19 cellular contexts compared by ENCODE assay signal in the genomic region with DNA sequence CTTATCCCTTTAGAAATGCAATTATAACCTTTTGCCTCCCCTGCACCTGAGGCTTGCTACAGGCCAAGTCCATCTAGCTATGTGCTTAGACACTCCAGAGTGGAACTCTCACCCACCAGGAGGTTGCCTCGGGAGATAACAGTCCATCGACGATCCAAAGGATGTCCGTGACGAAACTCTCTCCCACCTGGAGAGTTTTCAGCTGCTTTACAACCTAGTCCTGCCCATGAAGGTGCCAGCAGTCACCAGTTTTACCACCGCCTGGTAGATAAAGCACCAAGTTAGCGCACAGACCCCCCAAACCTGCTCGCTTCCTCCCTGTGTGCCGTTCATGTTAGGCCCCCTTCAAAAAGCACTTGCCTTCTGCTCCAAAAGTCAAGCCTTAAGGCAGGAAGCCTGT. TPM values are rescaled to one million over a fixed set of nuclear protein-coding genes. Genes with fewer than 3 reads are reported as not detected.
DNase-seq lines count a peak whose midpoint lies in the region; ATAC-seq and TF ChIP-seq lines count a peak whose summit lies in the region.
"Had no signal": no experiment of that assay in that cellular context is flagged by ENCODE, and none has a peak within 500 bp of the region (broad histone marks: within the 10 kb centered on the region; RNA-seq: fewer than 3 reads in every experiment).

No MANE protein-coding gene starts in this region.

- no peak overlapping the region for H3K4me3 ChIP-seq in BLaER1
- no peak overlapping the region for H3K4me3 ChIP-seq in IMR-90 (ENCODE audit: insufficient read depth, low read depth, low read length)
- no peak overlapping the region for H3K4me3 ChIP-seq in smooth muscle cell

- TF ChIP-seq POLR2A in IMR-90 (IDR thresholded peaks at IDR 0.05; ENCODE audit: low read depth, low read length) (no peak), erythroblast (IDR thresholded peaks at IDR 0.05; ENCODE audit: low read length) (no peak)

- H4K5ac ChIP-seq in IMR-90 (ENCODE audit: low read depth, low read length) = no peak overlapping the region

- POLR2A ChIA-PET in IMR-90 (lab: Charles Lee; ENCODE audit: unreplicated experiment) = no interaction called here

- no peaks in the 10 kb centered on the region for H3K9me3 ChIP-seq in BLaER1
- H3K9me3 ChIP-seq in IMR-90 (ENCODE audit: control insufficient read depth, insufficient read depth, low read length) = no peaks in the 10 kb centered on the region
- no peaks in the 10 kb centered on the region for H3K9me3 ChIP-seq in smooth muscle cell (replicated peaks; ENCODE audit: low read depth)

- CTCF ChIA-PET in IMR-90 (lab: Yijun Ruan, JAX) = no interaction called here

- H4K91ac ChIP-seq in IMR-90 (ENCODE audit: insufficient read depth, low read depth, low read length) = peak overlapping the region; percentile 33

- no peak overlapping the region for H3K4me3 Mint-ChIP-seq in glutamatergic neuron (ENCODE audit: unreplicated experiment)
- no peak overlapping the region for H3K4me3 Mint-ChIP-seq in T-helper 2 cell treated with Interferon-gamma antibody and Interleukin-4, amounts not matched to agents 5 μg/mL and 100 μg/mL, for 36 hours
- H3K4me3 Mint-ChIP-seq: CD8-positive, alpha-beta memory T cell had no signal

- no peak overlapping the region for H3K56ac ChIP-seq in IMR-90 (ENCODE audit: extremely low read depth, insufficient read depth, low read length)

- no peak for DNase-seq in IMR-90
- DNase-seq in glutamatergic neuron = peak; percentile 7
- DNase-seq in smooth muscle cell (lab: John Stamatoyannopoulos, UW; ENCODE audit: unreplicated experiment) = no peak
- no peak for DNase-seq in T-helper 2 cell treated with Interferon-gamma antibody and Interleukin-4, amounts not matched to agents 5 μg/mL and 100 μg/mL, for 36 hours (ENCODE audit: low spot score)
- DNase-seq in erythroblast (lab: John Stamatoyannopoulos, UW) = no peak
- DNase-seq: C1 segment of cervical spinal cord, Calu3, DMS153, H7, Kasumi-1, NCI-H1694, NCI-H2081, NCI-H2171, NCI-H345, NCI-H82 had no signal

- in situ Hi-C loops in IMR-90 (cut with MboI; ENCODE audit: low sequenced_read_pairs) = no loop called here

- no peaks in the 10 kb centered on the region for H3F3A ChIP-seq in smooth muscle cell (ENCODE audit: low read depth)

- no peaks in the 10 kb centered on the region for H3K27me3 ChIP-seq in BLaER1
- H3K27me3 ChIP-seq in IMR-90 (ENCODE audit: control insufficient read depth, insufficient read depth, low read length) = no peaks in the 10 kb centered on the region
- H3K27me3 ChIP-seq in smooth muscle cell (ENCODE audit: low read depth) = no peaks in the 10 kb centered on the region

- H3K9me1 ChIP-seq in IMR-90 (ENCODE audit: insufficient read depth, low read length) = peaks cover 23% of the 10 kb centered on the region

- intact Hi-C loops in IMR-90 (cut with micrococcal nuclease) = loop anchor here (10.0 kb wide), 1 partner anchor 119 kb away; no protein-coding TSS in a partner anchor

- H3K4me1 ChIP-seq in BLaER1 (peaks cover 38% of the 10 kb centered on the region), IMR-90 (ENCODE audit: control insufficient read depth, insufficient read depth, low read length) (peaks cover 39% of the 10 kb centered on the region), smooth muscle cell (ENCODE audit: low read depth) (no peaks in the 10 kb centered on the region)

- no peak overlapping the region for H3K23ac ChIP-seq in IMR-90 (ENCODE audit: low read depth, low read length)

- H4K8ac ChIP-seq in IMR-90 (ENCODE audit: low read depth in 2 of 2, low read length in 2 of 2) = no peak overlapping the region

- peak overlapping the region; percentile 85 for H2BK20ac ChIP-seq in IMR-90 (ENCODE audit: low read depth, low read length)

- peak overlapping the region; percentile 51; the same call in 1 of the 3 replicates for H2BK15ac ChIP-seq in IMR-90 (ENCODE audit: low read depth, low read length)

- H3K36me3 ChIP-seq in BLaER1 (no peaks in the 10 kb centered on the region), IMR-90 (ENCODE audit: control insufficient read depth, insufficient read depth, low read length) (no peaks in the 10 kb centered on the region), smooth muscle cell (ENCODE audit: low read depth) (no peaks in the 10 kb centered on the region)

- H3K14ac ChIP-seq in IMR-90 (replicated peaks; ENCODE audit: low read depth, low read length) = no peak overlapping the region

- WGBS in IMR-90 (ENCODE audit: extremely low coverage in 2 of 2, insufficient read length in 1 of 2), 2 experiments = 84% methylated on average over 7 of the region's 9 CpGs; no CpG with 5 or more reads in 1 of the 2 experiments
- 94% methylated on average over 9 of the region's 9 CpGs for WGBS in smooth muscle cell (ENCODE audit: low lambda C conversion rate)

- H3K27me3 Mint-ChIP-seq in glutamatergic neuron (ENCODE audit: unreplicated experiment) = peaks cover 5% of the 10 kb centered on the region
- H3K27me3 Mint-ChIP-seq in T-helper 2 cell treated with Interferon-gamma antibody and Interleukin-4, amounts not matched to agents 5 μg/mL and 100 μg/mL, for 36 hours (ENCODE audit: low read depth) = no peaks in the 10 kb centered on the region

- H3K4me2 ChIP-seq in BLaER1 (peak overlapping the region; percentile 48; the same call in 1 of the 2 replicates), IMR-90 (ENCODE audit: low read depth, low read length) (no peak overlapping the region), smooth muscle cell (no peak overlapping the region)

- no peaks in the 10 kb centered on the region for H3K36me3 Mint-ChIP-seq in glutamatergic neuron (ENCODE audit: unreplicated experiment)
- H3K36me3 Mint-ChIP-seq in T-helper 2 cell treated with Interferon-gamma antibody and Interleukin-4, amounts not matched to agents 5 μg/mL and 100 μg/mL, for 36 hours (ENCODE audit: low read depth) = no peaks in the 10 kb centered on the region
- H3K36me3 Mint-ChIP-seq: CD8-positive, alpha-beta memory T cell had no signal

- H2AFZ ChIP-seq in IMR-90 (replicated peaks; ENCODE audit: low read length, poor library complexity) (no peak overlapping the region), smooth muscle cell (ENCODE audit: low read depth) (no peak overlapping the region)

- peak overlapping the region; percentile 3; the same call in 1 of the 2 replicates for H2AK5ac ChIP-seq in IMR-90 (ENCODE audit: low read depth, low read length)

- peaks cover 14% of the 10 kb centered on the region for H3K4me1 Mint-ChIP-seq in glutamatergic neuron (ENCODE audit: low read depth, unreplicated experiment)
- no peaks in the 10 kb centered on the region for H3K4me1 Mint-ChIP-seq in T-helper 2 cell treated with Interferon-gamma antibody and Interleukin-4, amounts not matched to agents 5 μg/mL and 100 μg/mL, for 36 hours (ENCODE audit: low read depth)
- H3K4me1 Mint-ChIP-seq: CD8-positive, alpha-beta memory T cell had no signal

- peak overlapping the region; percentile 71 for H2BK120ac ChIP-seq in IMR-90 (ENCODE audit: low read depth, low read length)

- TF ChIP-seq RAD21 in IMR-90 (IDR thresholded peaks at IDR 0.05; ENCODE audit: low read length) = no peak

- TF ChIP-seq CTCF in IMR-90 (conservative IDR thresholded peaks at IDR 0.05; ENCODE audit: low read depth, low read length) (no peak), glutamatergic neuron (IDR thresholded peaks at IDR 0.05; ENCODE audit: partially characterized antibody, unreplicated experiment) (no peak), smooth muscle cell (IDR thresholded peaks at IDR 0.05; ENCODE audit: borderline replicate concordance, insufficient read depth, poor library complexity, severe bottlenecking) (no peak)

- no TSS peak for BruUV-seq in IMR-90 (replicated peaks; lab: Mats Ljungman, UMichigan)

- ATAC-seq in IMR-90 (ENCODE audit: low read depth) = no peak
- no peak for ATAC-seq in HG02678 (IDR thresholded peaks at IDR 0.05; ENCODE audit: unreplicated experiment)
- ATAC-seq: Panc1 had no signal

- dilution Hi-C loops in IMR-90 (cut with HindIII; ENCODE audit: low sequenced_read_pairs, unreplicated experiment) = no loop called here

- H4K20me1 ChIP-seq in BLaER1 (no peaks in the 10 kb centered on the region), IMR-90 (ENCODE audit: insufficient read depth, low read length) (no peaks in the 10 kb centered on the region), smooth muscle cell (ENCODE audit: low read depth) (no peaks in the 10 kb centered on the region)

- H3K18ac ChIP-seq in IMR-90 (ENCODE audit: low read depth, low read length) = no peak overlapping the region

- peak overlapping the region; percentile 15; the same call in 1 of the 2 replicates for H3K4ac ChIP-seq in IMR-90 (ENCODE audit: low read depth, low read length)

- peaks cover 0 to 5% of the 10 kb centered on the region in 2 experiments; a peak in 1 of 4 replicates for H3K79me1 ChIP-seq in IMR-90 (ENCODE audit: low read depth in 1 of 2, low read length in 2 of 2)

- H3K9me3 Mint-ChIP-seq in glutamatergic neuron (ENCODE audit: unreplicated experiment) = peaks cover 3% of the 10 kb centered on the region
- no peaks in the 10 kb centered on the region for H3K9me3 Mint-ChIP-seq in T-helper 2 cell treated with Interferon-gamma antibody and Interleukin-4, amounts not matched to agents 5 μg/mL and 100 μg/mL, for 36 hours
- H3K9me3 Mint-ChIP-seq: CD8-positive, alpha-beta memory T cell had no signal

- H3K9ac ChIP-seq in BLaER1 (no peak overlapping the region), IMR-90 (ENCODE audit: low read depth, low read length) (no peak overlapping the region), smooth muscle cell (ENCODE audit: low read depth) (no peak overlapping the region)

- no peaks in the 10 kb centered on the region for H3K79me2 ChIP-seq in smooth muscle cell (ENCODE audit: low read depth)

- no peak overlapping the region for H2BK5ac ChIP-seq in IMR-90 (ENCODE audit: low read depth, low read length, poor library complexity, severe bottlenecking)

- no peak overlapping the region for H3K27ac Mint-ChIP-seq in glutamatergic neuron (ENCODE audit: unreplicated experiment)
- H3K27ac Mint-ChIP-seq in T-helper 2 cell treated with Interferon-gamma antibody and Interleukin-4, amounts not matched to agents 5 μg/mL and 100 μg/mL, for 36 hours = no peak overlapping the region

- no peak overlapping the region for H2AK9ac ChIP-seq in IMR-90 (replicated peaks; ENCODE audit: low read depth, low read length, poor library complexity)

- H3K27ac ChIP-seq in BLaER1 = no peak overlapping the region
- no peak overlapping the region for H3K27ac ChIP-seq in IMR-90 (ENCODE audit: insufficient read depth, low read length)
- peak overlapping the region; percentile 96 for H3K27ac ChIP-seq in smooth muscle cell (ENCODE audit: low read depth)

TF ChIP-seq in IMR-90, 13 proteins besides CTCF, POLR2A, EP300 and RAD21 (continues in another document):
- no peak for TF ChIP-seq MXI1 (IDR thresholded peaks at IDR 0.05; ENCODE audit: borderline replicate concordance, low read depth, low read length)

RNA-seq across cellular contexts. Expression of a gene that starts 53.1 kb away (rescaled TPM):
- 1.1 and 1.4 TPM in 2 replicates for total RNA-seq in IMR-90 (2012; rRNA removed)
- polyA plus RNA-seq in IMR-90 (2012; rRNA removed) = 0.83 and 1.0 TPM in 2 replicates
- 0.36 and 0.56 TPM in 2 replicates for polyA plus RNA-seq in IMR-90 (2012; cell fraction: cytosol; rRNA removed)
- 0.84 and 1.00 TPM in 2 replicates for polyA plus RNA-seq in IMR-90 (2012; cell fraction: nucleus; rRNA removed; ENCODE audit: low replicate concordance)
- 3.2 TPM for total RNA-seq in glutamatergic neuron (ENCODE audit: unreplicated experiment)
- 1.9 TPM in 2 replicates for total RNA-seq in smooth muscle cell
- polyA plus RNA-seq in smooth muscle cell = 0.39 and 0.78 TPM in 2 replicates
- total RNA-seq: Calu3; CD8-positive, alpha-beta memory T cell had no signal
- polyA plus RNA-seq: CD8-positive, alpha-beta memory T cell had no signal
